ENCODE assay signal across 18 cellular contexts in genomic region chr17:45253237-45253636, GRCh38. TPM values are rescaled to one million over a fixed set of nuclear protein-coding genes. Genes with fewer than 3 reads are reported as not detected.
"Had no signal": no experiment of that assay in that cellular context is flagged by ENCODE, and none has a peak within 500 bp of the region (broad histone marks: within the 10 kb centered on the region; RNA-seq: fewer than 3 reads in every experiment).

No MANE protein-coding gene starts in this region.

RNA-seq across cellular contexts. Expression of gene SPATA32, which starts 8.7 kb away (rescaled TPM):
- total RNA-seq: chondrocyte, endothelial cell of umbilical vein, fibroblast of lung, fibroblast of villous mesenchyme, gastroesophageal sphincter, hepatocyte, left cardiac atrium, left ventricle myocardium superior, lung microvascular endothelial cell, mesenteric fat pad, myocyte, sciatic nerve, temporal lobe, tibial nerve, urinary bladder had no signal
- polyA plus RNA-seq: endothelial cell of umbilical vein, esophagus, fibroblast of lung, keratinocyte, neural cell, urinary bladder had no signal
